19 cellular contexts compared by ENCODE assay signal in the genomic region with DNA sequence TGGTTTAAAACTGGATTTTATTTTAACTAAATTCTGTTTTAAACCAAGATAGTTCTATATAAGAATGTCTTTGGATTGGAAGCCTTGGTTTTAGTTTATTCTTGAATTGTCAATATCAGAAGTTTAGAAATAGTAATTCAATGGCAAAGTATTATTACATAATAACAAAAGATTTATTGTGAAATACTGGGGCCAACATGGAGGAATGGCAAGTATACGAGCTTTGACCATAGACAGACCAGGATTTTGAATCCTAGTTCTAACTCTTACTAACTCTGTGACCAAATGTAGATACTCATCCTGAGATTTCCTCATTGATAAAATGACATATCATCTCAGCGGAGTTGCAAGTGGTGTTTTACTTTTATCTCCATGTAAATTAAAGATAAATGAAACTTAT.
"Had no signal": no experiment of that assay in that cellular context is flagged by ENCODE, and none has a peak within 500 bp of the region (broad histone marks: within the 10 kb centered on the region; RNA-seq: fewer than 3 reads in every experiment).

No MANE protein-coding gene starts in this region.

- H3K4me3 Mint-ChIP-seq: effector memory CD8-positive, alpha-beta T cell; natural killer cell treated with Interleukin-12 subunit alpha and Interleukin-12 subunit beta and Interleukin-15 and Interleukin-18, amount 100 ng/mL, for 72 hours; neural crest cell; stimulated activated effector memory CD8-positive, alpha-beta T cell treated with anti-CD3 and anti-CD28 coated beads, Interleukin-12 subunit alpha, Interleukin-12 subunit beta, amount 100 ng/mL, for 72 hours had no signal

- H3K9ac ChIP-seq: parathyroid adenoma had no signal

- DNase-seq: cortex of kidney; effector memory CD8-positive, alpha-beta T cell; foreskin fibroblast; gastrocnemius medialis; head of caudate nucleus; left ventricle myocardium superior; lower lobe of right lung; stimulated activated CD4-positive, alpha-beta T cell treated with anti-CD3 and anti-CD28 coated beads, Interleukin-2, amount 100 ng/mL, for 24 hours; stimulated activated CD4-positive, alpha-beta T cell treated with anti-CD3 and anti-CD28 coated beads, Interleukin-4, amount 100 ng/mL, for 24 hours; stimulated activated naive CD4-positive, alpha-beta T cell treated with Interleukin-2 at 50 U/mL for 16 hours; stomach; thyroid gland had no signal

- H3K36me3 ChIP-seq: gastrocnemius medialis, lower lobe of right lung, stomach, thyroid gland had no signal

- H3K9me3 ChIP-seq: gastrocnemius medialis, lower lobe of right lung, stomach, thyroid gland had no signal

- H3K27ac ChIP-seq: gastrocnemius medialis, lower lobe of right lung, parathyroid adenoma, stomach, thyroid gland had no signal

- H3K27me3 ChIP-seq: gastrocnemius medialis, stomach, thyroid gland had no signal

- ATAC-seq: esophagus mucosa; natural killer cell treated with Interleukin-12 subunit alpha and Interleukin-12 subunit beta and Interleukin-15 and Interleukin-18, amount 100 ng/mL, for 72 hours; stimulated activated effector memory CD8-positive, alpha-beta T cell treated with anti-CD3 and anti-CD28 coated beads, Interleukin-12 subunit alpha, Interleukin-12 subunit beta, amount 100 ng/mL, for 72 hours had no signal

- H3K4me3 ChIP-seq: gastrocnemius medialis, lower lobe of right lung, stomach, thyroid gland had no signal

- H2AFZ ChIP-seq: parathyroid adenoma had no signal

- FAIRE-seq: endometrium had no signal

- H3K27ac Mint-ChIP-seq: effector memory CD8-positive, alpha-beta T cell; natural killer cell treated with Interleukin-12 subunit alpha and Interleukin-12 subunit beta and Interleukin-15 and Interleukin-18, amount 100 ng/mL, for 72 hours; stimulated activated effector memory CD8-positive, alpha-beta T cell treated with anti-CD3 and anti-CD28 coated beads, Interleukin-12 subunit alpha, Interleukin-12 subunit beta, amount 100 ng/mL, for 72 hours had no signal

- H3K9me3 Mint-ChIP-seq: effector memory CD8-positive, alpha-beta T cell; natural killer cell treated with Interleukin-12 subunit alpha and Interleukin-12 subunit beta and Interleukin-15 and Interleukin-18, amount 100 ng/mL, for 72 hours; neural crest cell; stimulated activated effector memory CD8-positive, alpha-beta T cell treated with anti-CD3 and anti-CD28 coated beads, Interleukin-12 subunit alpha, Interleukin-12 subunit beta, amount 100 ng/mL, for 72 hours had no signal

- H3K4me1 ChIP-seq: parathyroid adenoma had no signal

- H3K27me3 Mint-ChIP-seq: progenitor cell of endocrine pancreas had no signal

- H3K36me3 Mint-ChIP-seq: natural killer cell treated with Interleukin-12 subunit alpha and Interleukin-12 subunit beta and Interleukin-15 and Interleukin-18, amount 100 ng/mL, for 72 hours; stimulated activated effector memory CD8-positive, alpha-beta T cell treated with anti-CD3 and anti-CD28 coated beads, Interleukin-12 subunit alpha, Interleukin-12 subunit beta, amount 100 ng/mL, for 72 hours had no signal
